In genomic region chr1:207822602-207823451, GRCh38 we compare ENCODE assay signal across 1 cellular context.
A peak's percentile ranks its signal among the peaks of the same experiment; 100 is the strongest.
TF ChIP-seq lines count a peak whose summit lies in the region.

No MANE protein-coding gene starts in this region.

TF ChIP-seq in K562, 482 proteins besides CTCF, POLR2A, EP300 and RAD21 (continued from another document and continues in another):
- no peak for TF ChIP-seq CHD7 (IDR thresholded peaks at IDR 0.05; ENCODE audit: low read depth, low read length)
- 0 out of 2 replicates have a peak, but pooled peaks have one; percentile 11 for TF ChIP-seq JUND (IDR thresholded peaks at IDR 0.05; ENCODE audit: borderline replicate concordance, low read depth, low read length)
- TF ChIP-seq JUND (tag; IDR thresholded peaks at IDR 0.05; ENCODE audit: borderline replicate concordance, low read depth, low read length) = no peak
- TF ChIP-seq XRCC3 (IDR thresholded peaks at IDR 0.05) = no peak
- TF ChIP-seq MEF2D (tag; conservative IDR thresholded peaks at IDR 0.05; ENCODE audit: low read depth) = 0 out of 2 replicates have a peak, but pooled peaks have one; percentile 15
- no peak for TF ChIP-seq ZNF121 (CRISPR knock-in tag; conservative IDR thresholded peaks at IDR 0.05)
- no peak for TF ChIP-seq ARID4B (CRISPR knock-in tag; IDR thresholded peaks at IDR 0.05)
- peak; percentile 89 for TF ChIP-seq FOS (IDR thresholded peaks at IDR 0.05; ENCODE audit: extremely low read depth, insufficient read length)
- TF ChIP-seq PKNOX1 (IDR thresholded peaks at IDR 0.05) = peak; percentile 97
- no peak for TF ChIP-seq SMARCB1 (IDR thresholded peaks at IDR 0.05; ENCODE audit: insufficient read length, low read depth)
- TF ChIP-seq MBD2 (IDR thresholded peaks at IDR 0.05; ENCODE audit: borderline replicate concordance, low read depth) = peak; percentile 84
- no peak for TF ChIP-seq CHAMP1 (IDR thresholded peaks at IDR 0.05)
- TF ChIP-seq NFIC (IDR thresholded peaks at IDR 0.05) = peak; percentile 95
- TF ChIP-seq RBM25 (IDR thresholded peaks at IDR 0.05; ENCODE audit: low read depth, low read length, severe bottlenecking) = peak; percentile 89
- TF ChIP-seq ZNF592 (IDR thresholded peaks at IDR 0.05) = 0 out of 2 replicates have a peak, but pooled peaks have one; percentile 35
- TF ChIP-seq PCBP1 (IDR thresholded peaks at IDR 0.05; ENCODE audit: low read depth, low read length, poor library complexity, severe bottlenecking) = no peak
- peak; percentile 37; the same call in 1 of the 2 replicates for TF ChIP-seq PHF21A (IDR thresholded peaks at IDR 0.05; ENCODE audit: borderline replicate concordance, low read depth)
- no peak for TF ChIP-seq ZNF77 (CRISPR knock-in tag; IDR thresholded peaks at IDR 0.05)
- TF ChIP-seq ZFPM2 (CRISPR knock-in tag; IDR thresholded peaks at IDR 0.05) = no peak
- TF ChIP-seq FUS (optimal IDR thresholded peaks at IDR 0.05; ENCODE audit: low read depth, low read length) = no peak
- peak in 1 of 2 experiments; percentile 60; a peak in 2 of 4 replicates for TF ChIP-seq FOXA3 (CRISPR knock-in tag; conservative IDR thresholded peaks at IDR 0.05 in 1 of 2, IDR thresholded peaks at IDR 0.05 in 1 of 2)
- TF ChIP-seq RCOR1 (IDR thresholded peaks at IDR 0.05; ENCODE audit: borderline replicate concordance in 1 of 2, low read depth in 2 of 2, low read length in 2 of 2) = peak in 1 of 2 experiments; percentile 26; a peak in 1 of 4 replicates
- no peak for TF ChIP-seq DNMT1 (IDR thresholded peaks at IDR 0.05)
- TF ChIP-seq FOXK2 (conservative IDR thresholded peaks at IDR 0.05 in 1 of 2, IDR thresholded peaks at IDR 0.05 in 1 of 2; ENCODE audit: low read depth in 2 of 2) = peak; percentile 67 to 77; a peak in 3 of 4 replicates
- 0 out of 2 replicates have a peak, but pooled peaks have one; percentile 30 for TF ChIP-seq MYC (IDR thresholded peaks at IDR 0.05; ENCODE audit: low read depth, low read length)
- TF ChIP-seq MYC (CRISPR knock-in tag; IDR thresholded peaks at IDR 0.05; ENCODE audit: borderline replicate concordance, low read depth) = no peak
- no peak for TF ChIP-seq PREB (CRISPR knock-in tag; IDR thresholded peaks at IDR 0.05)
- peak in 1 of 3 experiments; percentile 17 for TF ChIP-seq YY1 (IDR thresholded peaks at IDR 0.05; ENCODE audit: borderline replicate concordance in 1 of 3, control insufficient read depth in 1 of 3, extremely low read depth in 1 of 3, insufficient read depth in 3 of 3, insufficient read length in 1 of 3, insufficient replicate concordance in 2 of 3, low read depth in 1 of 3, low read length in 2 of 3)
- peak; percentile 62; the same call in 1 of the 2 replicates for TF ChIP-seq CHD2 (IDR thresholded peaks at IDR 0.05; ENCODE audit: low read depth, low read length)
- no peak for TF ChIP-seq ZNF23 (CRISPR knock-in tag; IDR thresholded peaks at IDR 0.05)
